Comparison of ENCODE assay signal across 1 cellular context in genomic region chr3:149494022-149494758, GRCh38.
A peak's percentile ranks its signal among the peaks of the same experiment; 100 is the strongest.
TF ChIP-seq lines count a peak whose summit lies in the region.

No MANE protein-coding gene starts in this region.

TF ChIP-seq in HepG2, 621 proteins besides CTCF, POLR2A, EP300 and RAD21 (continued from another document and continues in another):
- TF ChIP-seq CENPX (CRISPR knock-in tag; IDR thresholded peaks at IDR 0.05) (no peak), ZNF407 (CRISPR knock-in tag; IDR thresholded peaks at IDR 0.05; ENCODE audit: not compliant biosample characterization) (peak; percentile 18), HOMEZ (CRISPR knock-in tag; IDR thresholded peaks at IDR 0.05; ENCODE audit: low read depth) (0 out of 2 replicates have a peak, but pooled peaks have one; percentile 14), ERF (CRISPR knock-in tag; IDR thresholded peaks at IDR 0.05) (peak; percentile 3; the same call in 1 of the 2 replicates), ZNF121 (CRISPR knock-in tag; IDR thresholded peaks at IDR 0.05) (no peak), GMEB1 (CRISPR knock-in tag; IDR thresholded peaks at IDR 0.05; ENCODE audit: borderline replicate concordance) (peak; percentile 54; the same call in 1 of the 2 replicates), HIVEP1 (CRISPR knock-in tag; IDR thresholded peaks at IDR 0.05) (peak; percentile 43; the same call in 1 of the 2 replicates), ZNF569 (CRISPR knock-in tag; IDR thresholded peaks at IDR 0.05; ENCODE audit: borderline replicate concordance) (0 out of 2 replicates have a peak, but pooled peaks have one; percentile 65), MIER3 (CRISPR knock-in tag; IDR thresholded peaks at IDR 0.05; ENCODE audit: borderline replicate concordance) (0 out of 2 replicates have a peak, but pooled peaks have one; percentile 17), KDM5B (CRISPR knock-in tag; IDR thresholded peaks at IDR 0.05; ENCODE audit: borderline replicate concordance) (no peak), ZFP90 (CRISPR knock-in tag; IDR thresholded peaks at IDR 0.05; ENCODE audit: borderline replicate concordance) (peak; percentile 18; the same call in 1 of the 2 replicates), ZNF619 (CRISPR knock-in tag; IDR thresholded peaks at IDR 0.05) (0 out of 2 replicates have a peak, but pooled peaks have one; percentile 58), TEAD3 (CRISPR knock-in tag; optimal IDR thresholded peaks at IDR 0.05; ENCODE audit: borderline replicate concordance) (peak; percentile 67), ZNF142 (CRISPR knock-in tag; IDR thresholded peaks at IDR 0.05) (0 out of 2 replicates have a peak, but pooled peaks have one; percentile 31), CAMTA2 (CRISPR knock-in tag; IDR thresholded peaks at IDR 0.05; ENCODE audit: borderline replicate concordance) (0 out of 2 replicates have a peak, but pooled peaks have one; percentile 42), ZBTB20 (CRISPR knock-in tag; IDR thresholded peaks at IDR 0.05; ENCODE audit: borderline replicate concordance, low read depth) (0 out of 2 replicates have a peak, but pooled peaks have one; percentile 2), ZNF230 (CRISPR knock-in tag; IDR thresholded peaks at IDR 0.05) (0 out of 2 replicates have a peak, but pooled peaks have one; percentile 27), TSC22D2 (CRISPR knock-in tag; IDR thresholded peaks at IDR 0.05; ENCODE audit: borderline replicate concordance) (no peak), KDM5A (IDR thresholded peaks at IDR 0.05; ENCODE audit: borderline replicate concordance, low read length) (0 out of 2 replicates have a peak, but pooled peaks have one; percentile 45), HMGXB4 (CRISPR knock-in tag; IDR thresholded peaks at IDR 0.05; ENCODE audit: borderline replicate concordance in 1 of 2, low read depth in 1 of 2) (peak in 1 of 2 experiments; percentile 63; a peak in 2 of 4 replicates), DR1 (CRISPR knock-in tag; IDR thresholded peaks at IDR 0.05) (0 out of 2 replicates have a peak, but pooled peaks have one; percentile 20), KLF12 (CRISPR knock-in tag; IDR thresholded peaks at IDR 0.05; ENCODE audit: borderline replicate concordance) (0 out of 2 replicates have a peak, but pooled peaks have one; percentile 17), ZNF280D (CRISPR knock-in tag; IDR thresholded peaks at IDR 0.05) (0 out of 2 replicates have a peak, but pooled peaks have one; percentile 5), ZNF235 (CRISPR knock-in tag; IDR thresholded peaks at IDR 0.05; ENCODE audit: borderline replicate concordance) (0 out of 2 replicates have a peak, but pooled peaks have one; percentile 74), ZNF143 (CRISPR knock-in tag; IDR thresholded peaks at IDR 0.05) (no peak), TRIM22 (IDR thresholded peaks at IDR 0.05) (no peak), SMC3 (IDR thresholded peaks at IDR 0.05; ENCODE audit: low read length) (peak; percentile 90)
